In genomic region chr4:185201983-185202962, GRCh38 we compare ENCODE assay signal across 8 cellular contexts. TPM values are rescaled to one million over a fixed set of nuclear protein-coding genes. Genes with fewer than 3 reads are reported as not detected.
A peak's percentile ranks its signal among the peaks of the same experiment; 100 is the strongest.
DNase-seq lines count a peak whose midpoint lies in the region; ATAC-seq, FAIRE-seq and TF ChIP-seq lines count a peak whose summit lies in the region.

No MANE protein-coding gene starts in this region.

- H3K9ac ChIP-seq in mesendoderm (ENCODE audit: low read length): peak overlapping the region; percentile 50

- H3K4me1 ChIP-seq in body of pancreas (peaks cover 22% of the 10 kb centered on the region), mesendoderm (ENCODE audit: control insufficient read depth, low read depth, low read length) (peaks cover 3% of the 10 kb centered on the region)

- ATAC-seq in body of pancreas: no peak
- ATAC-seq in HG02610 (IDR thresholded peaks at IDR 0.05; ENCODE audit: unreplicated experiment): no peak
- ATAC-seq in GM19395 (IDR thresholded peaks at IDR 0.05; ENCODE audit: unreplicated experiment): no peak

- DNase-seq in GM19239 (ENCODE audit: insufficient read length, low spot score) (no peak), RCC 7860 (ENCODE audit: low spot score) (peak; percentile 59), body of pancreas (peak in 1 of 4 donors; percentile 27), mesendoderm (peak; percentile 96), epidermal melanocyte (ENCODE audit: insufficient read length, low spot score) (no peak), hepatic stellate cell (ENCODE audit: low spot score) (no peak)

- H4K5ac ChIP-seq in mesendoderm (ENCODE audit: low read length): no peak overlapping the region

- H3K4ac ChIP-seq in mesendoderm (ENCODE audit: low read depth, low read length): peak overlapping the region; percentile 97

- H4K8ac ChIP-seq in mesendoderm (ENCODE audit: low read depth, low read length): no peak overlapping the region

- H2BK5ac ChIP-seq in mesendoderm (ENCODE audit: low read length): peak overlapping the region; percentile 43

- H3K27me3 ChIP-seq in body of pancreas: no peaks in the 10 kb centered on the region
- H3K27me3 ChIP-seq in mesendoderm (ENCODE audit: insufficient read depth, low read length, poor library complexity): no peaks in the 10 kb centered on the region

- peak overlapping the region; percentile 8 for H2BK120ac ChIP-seq in mesendoderm (ENCODE audit: low read depth, low read length)

- H3K9me3 ChIP-seq in body of pancreas: no peaks in the 10 kb centered on the region

- H3K4me2 ChIP-seq in mesendoderm (ENCODE audit: low read length): no peak overlapping the region

- H3K36me3 ChIP-seq in body of pancreas (replicated peaks in 1 of 2; ENCODE audit: insufficient read depth in 1 of 2, low read depth in 2 of 2) (no peaks in the 10 kb centered on the region), mesendoderm (ENCODE audit: control insufficient read depth, insufficient read depth, low read length) (no peaks in the 10 kb centered on the region)

- no peaks in the 10 kb centered on the region for H3K79me1 ChIP-seq in mesendoderm (ENCODE audit: low read length)

- no peak for TF ChIP-seq CTCF in body of pancreas (IDR thresholded peaks at IDR 0.05)

- H2AK5ac ChIP-seq in mesendoderm (ENCODE audit: low read length): peak overlapping the region; percentile 33

- 54 to 62% methylated on average over 16 of the region's 16 CpGs for WGBS in body of pancreas, 2 donors
- WGBS in mesendoderm (ENCODE audit: extremely low coverage, insufficient coverage, low lambda C conversion rate): no CpG with 5 or more reads among the region's 16 CpGs

- TF ChIP-seq POLR2A in body of pancreas (IDR thresholded peaks at IDR 0.05): no peak

- peak overlapping the region; percentile 72 for H3K18ac ChIP-seq in mesendoderm (ENCODE audit: low read length)

- H3K27ac ChIP-seq in body of pancreas (peak overlapping the region in 3 of 4 donors; percentile 94 to 98 (median 97)), mesendoderm (ENCODE audit: low read depth, low read length) (peak overlapping the region; percentile 87)

- no peak overlapping the region for H3K23ac ChIP-seq in mesendoderm (ENCODE audit: low read length)

- H3K56ac ChIP-seq in mesendoderm (ENCODE audit: low read length): peak overlapping the region; percentile 83

- peak overlapping the region; percentile 89 for H2BK15ac ChIP-seq in mesendoderm (replicated peaks; ENCODE audit: low read depth)

- peak; percentile 26 for FAIRE-seq in GM19239 (lab: Jason Lieb, UNC)
- FAIRE-seq in RCC 7860 (lab: Jason Lieb, UNC): peak; percentile 27

- no peaks in the 10 kb centered on the region for H3K79me2 ChIP-seq in mesendoderm (ENCODE audit: control insufficient read depth, insufficient read depth, low read length)

- H3K4me3 ChIP-seq in body of pancreas (no peak overlapping the region), mesendoderm (ENCODE audit: low read length) (no peak overlapping the region)

- intact Hi-C loops in body of pancreas (cut with DNase I): no loop called here

RNA-seq across cellular contexts. Expression of gene CFAP97, which starts 1.5 kb away (rescaled TPM):
- 10 to 100 TPM; 17.1 to 19.5 TPM for total RNA-seq in body of pancreas
- polyA plus RNA-seq in mesendoderm (2013, experiment 1 of 2): 26.2 TPM
- polyA plus RNA-seq in mesendoderm (2013, experiment 2 of 2): 25.7 TPM

RNA-seq across cellular contexts. Expression of gene SNX25, which starts 7.1 kb away (rescaled TPM):
- total RNA-seq in body of pancreas: 10 to 100 TPM; 16.6 to 25.7 TPM
- polyA plus RNA-seq in mesendoderm (2013, experiment 1 of 2): 7.4 TPM
- 7.6 TPM for polyA plus RNA-seq in mesendoderm (2013, experiment 2 of 2)

RNA-seq across cellular contexts. Expression of gene SLC25A4, which starts 59.2 kb away (rescaled TPM):
- 10 to 100 TPM; 11.7 to 21.8 TPM for total RNA-seq in body of pancreas
- 13.9 TPM for polyA plus RNA-seq in mesendoderm (2013, experiment 1 of 2)
- 14.2 TPM for polyA plus RNA-seq in mesendoderm (2013, experiment 2 of 2)

Comparison
In these comparisons a context has a peak if more than half of its experiments do, and no peak if none do; other contexts are left out.
1. DNase-seq: peak in RCC 7860 (single experiment) and mesendoderm (single experiment); none in GM19239 (single experiment), epidermal melanocyte (single experiment) and hepatic stellate cell (single experiment).